Comparison of ENCODE assay signal across 10 cellular contexts in the genomic region with DNA sequence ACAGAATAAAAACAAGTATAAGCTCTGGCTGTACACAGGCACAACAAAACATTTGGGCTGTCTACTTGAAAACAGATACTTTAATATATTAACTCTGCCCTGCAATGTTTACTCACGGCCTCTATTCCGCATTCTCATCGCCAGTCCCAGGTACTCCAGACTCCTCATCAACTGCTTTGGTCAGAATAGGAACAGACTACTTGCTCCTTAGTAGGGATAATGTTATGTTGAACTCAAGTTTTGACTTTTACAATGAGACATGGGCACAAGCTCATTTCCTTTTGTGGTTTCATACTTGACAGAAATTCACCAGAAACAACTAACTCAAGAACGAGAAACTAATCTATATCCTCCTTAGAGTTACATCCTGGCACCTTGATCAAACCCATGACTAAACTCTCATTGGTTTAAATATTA.
DNase-seq lines count a peak whose midpoint lies in the region; ATAC-seq, FAIRE-seq and TF ChIP-seq lines count a peak whose summit lies in the region.
"Had no signal": no experiment of that assay in that cellular context is flagged by ENCODE, and none has a peak within 500 bp of the region (broad histone marks: within the 10 kb centered on the region; RNA-seq: fewer than 3 reads in every experiment).

No MANE protein-coding gene starts in this region.

- H3K4me1 Mint-ChIP-seq in activated T-cell treated with anti-CD3 and anti-CD28 coated beads, Interleukin-2, amount 50 U/mL, for 4 hours (ENCODE audit: low read depth): peaks cover 74% of the 10 kb centered on the region
- H3K4me1 Mint-ChIP-seq in stimulated activated naive CD8-positive, alpha-beta T cell treated with anti-CD3 and anti-CD28 coated beads, Interleukin-15, amount 100 ng/mL, for 72 hours: peaks cover 73% of the 10 kb centered on the region

- H3K9me3 ChIP-seq in SU-DHL-6 (ENCODE audit: insufficient read depth, low read length) (no peaks in the 10 kb centered on the region), HAP-1 (no peaks in the 10 kb centered on the region), pancreas (no peaks in the 10 kb centered on the region)
- H3K9me3 ChIP-seq: esophagus squamous epithelium had no signal

- H3K27me3 Mint-ChIP-seq in activated T-cell treated with anti-CD3 and anti-CD28 coated beads, Interleukin-2, amount 50 U/mL, for 4 hours (ENCODE audit: low read depth): no peaks in the 10 kb centered on the region
- H3K27me3 Mint-ChIP-seq in stimulated activated naive CD8-positive, alpha-beta T cell treated with anti-CD3 and anti-CD28 coated beads, Interleukin-15, amount 100 ng/mL, for 72 hours: no peaks in the 10 kb centered on the region

- H3K27me3 ChIP-seq in SU-DHL-6 (ENCODE audit: low read length) (no peaks in the 10 kb centered on the region), HAP-1 (ENCODE audit: low read depth) (no peaks in the 10 kb centered on the region), pancreas (no peaks in the 10 kb centered on the region)
- H3K27me3 ChIP-seq: esophagus squamous epithelium had no signal

- H3K79me2 ChIP-seq in SU-DHL-6 (ENCODE audit: insufficient read depth, low read length): peaks cover 22% of the 10 kb centered on the region

- H3K27ac ChIP-seq in SU-DHL-6 (ENCODE audit: low read depth, low read length) (peak overlapping the region; percentile 91), pancreas (no peak overlapping the region)

- peak; percentile 70 to 81 for ATAC-seq in activated T-cell treated with anti-CD3 and anti-CD28 coated beads, Interleukin-2, amount 50 U/mL, for 4 hours
- ATAC-seq in HG02938 (IDR thresholded peaks at IDR 0.05; ENCODE audit: unreplicated experiment) (peak; percentile 75), pancreas (no peak)
- ATAC-seq in stimulated activated naive CD8-positive, alpha-beta T cell treated with anti-CD3 and anti-CD28 coated beads, Interleukin-15, amount 100 ng/mL, for 72 hours: peak; percentile 77

- peaks cover 40% of the 10 kb centered on the region for H3F3A ChIP-seq in SU-DHL-6 (ENCODE audit: insufficient read depth)

- DNase-seq in activated T-cell treated with anti-CD3 and anti-CD28 coated beads, Interleukin-2, amount 50 U/mL, for 4 hours: no peak
- DNase-seq in activated T-cell treated with anti-CD3 and anti-CD28 coated beads, Interleukin-2, amount 50 U/mL, for 1 hour: no peak
- DNase-seq in stimulated activated naive CD8-positive, alpha-beta T cell treated with anti-CD3 and anti-CD28 coated beads, Interleukin-15, amount 100 ng/mL, for 72 hours: no peak
- DNase-seq in NCI-H446 treated with DMSO at 0.1 percent for 48 hours (lab: John Stamatoyannopoulos, UW) (no peak), HAP-1 (ENCODE audit: low spot score in 2 of 2) (no peak), pancreas (no peak)
- DNase-seq: activated CD4-positive, CD25-positive, alpha-beta regulatory T cell; esophagus squamous epithelium had no signal

- intact Hi-C loops in pancreas (cut with DNase I): no loop called here

- H3K9me3 Mint-ChIP-seq in activated T-cell treated with anti-CD3 and anti-CD28 coated beads, Interleukin-2, amount 50 U/mL, for 4 hours: no peaks in the 10 kb centered on the region
- H3K9me3 Mint-ChIP-seq in stimulated activated naive CD8-positive, alpha-beta T cell treated with anti-CD3 and anti-CD28 coated beads, Interleukin-15, amount 100 ng/mL, for 72 hours: peaks cover 0 to 5% of the 10 kb centered on the region in 2 donors

- H3K36me3 ChIP-seq in SU-DHL-6 (ENCODE audit: low read length) (peaks cover 6% of the 10 kb centered on the region), HAP-1 (replicated peaks) (no peaks in the 10 kb centered on the region), pancreas (peaks cover 0 to 10% (median 0%) of the 10 kb centered on the region in 3 donors)

- 91 to 95% methylated on average over 4 of the region's 4 CpGs for WGBS in pancreas, 2 donors

- peak overlapping the region; percentile 87 for H3K4me3 Mint-ChIP-seq in activated T-cell treated with anti-CD3 and anti-CD28 coated beads, Interleukin-2, amount 50 U/mL, for 4 hours
- H3K4me3 Mint-ChIP-seq in stimulated activated naive CD8-positive, alpha-beta T cell treated with anti-CD3 and anti-CD28 coated beads, Interleukin-15, amount 100 ng/mL, for 72 hours: peak overlapping the region; percentile 88 to 94

- peak overlapping the region; percentile 99 for H3K27ac Mint-ChIP-seq in stimulated activated naive CD8-positive, alpha-beta T cell treated with anti-CD3 and anti-CD28 coated beads, Interleukin-15, amount 100 ng/mL, for 72 hours

- H4K20me1 ChIP-seq in SU-DHL-6 (ENCODE audit: low read depth, low read length): no peaks in the 10 kb centered on the region

- H3K36me3 Mint-ChIP-seq in activated T-cell treated with anti-CD3 and anti-CD28 coated beads, Interleukin-2, amount 50 U/mL, for 4 hours (ENCODE audit: insufficient read depth): peaks cover 19% of the 10 kb centered on the region

- no peak overlapping the region for H2AFZ ChIP-seq in SU-DHL-6 (ENCODE audit: low read depth, low read length, severe bottlenecking)

- no peaks in the 10 kb centered on the region for H3K9me2 ChIP-seq in SU-DHL-6 (replicated peaks; ENCODE audit: insufficient read depth, low read length)

- peak overlapping the region; percentile 46 for H3K9ac ChIP-seq in SU-DHL-6 (ENCODE audit: low read length)

- H3K4me2 ChIP-seq in SU-DHL-6 (ENCODE audit: low read depth, low read length, poor library complexity, severe bottlenecking): peak overlapping the region; percentile 85

- FAIRE-seq in pancreas (lab: Jason Lieb, UNC): no peak

- TF ChIP-seq CTCF in SU-DHL-6 (IDR thresholded peaks at IDR 0.05; ENCODE audit: insufficient read depth, low read length, poor library complexity, severe bottlenecking) (no peak), pancreas (IDR thresholded peaks at IDR 0.05) (no peak)

- peaks cover 2% of the 10 kb centered on the region; the same call in 1 of the 2 replicates for H3K4me1 ChIP-seq in HAP-1
- H3K4me1 ChIP-seq in pancreas: no peaks in the 10 kb centered on the region

- in situ Hi-C loops in HAP-1 (cut with MboI; ENCODE audit: low sequenced_read_pairs): no loop called here

- H3K4me3 ChIP-seq in SU-DHL-6 (ENCODE audit: insufficient read depth, low read length, poor library complexity, severe bottlenecking): peak overlapping the region; percentile 36
- H3K4me3 ChIP-seq in HAP-1: no peak overlapping the region
- no peak overlapping the region for H3K4me3 ChIP-seq in pancreas

Comparison
In these comparisons a context has a peak if more than half of its experiments do, and no peak if none do; other contexts are left out.
1. ATAC-seq: peak in activated T-cell treated with anti-CD3 and anti-CD28 coated beads, Interleukin-2, amount 50 U/mL, for 4 hours (2 of 2), HG02938 (single experiment) and stimulated activated naive CD8-positive, alpha-beta T cell treated with anti-CD3 and anti-CD28 coated beads, Interleukin-15, amount 100 ng/mL, for 72 hours (single experiment); none in pancreas (0 of 4).